Comparison of ENCODE assay signal across 32 cellular contexts in genomic region chr11:134581966-134582787, GRCh38.
A peak's percentile ranks its signal among the peaks of the same experiment; 100 is the strongest.
DNase-seq lines count a peak whose midpoint lies in the region; ATAC-seq and TF ChIP-seq lines count a peak whose summit lies in the region.
"Had no signal": no experiment of that assay in that cellular context is flagged by ENCODE, and none has a peak within 500 bp of the region (broad histone marks: within the 10 kb centered on the region; RNA-seq: fewer than 3 reads in every experiment).

No MANE protein-coding gene starts in this region.

- WGBS in hepatocyte (ENCODE audit: low lambda C conversion rate, missing lambda C conversion rate): 76% methylated on average over 11 of the region's 11 CpGs

- no peak for DNase-seq in activated naive CD4-positive, alpha-beta T cell treated with anti-CD3 and anti-CD28 coated beads for 36 hours
- DNase-seq in MV-4-11 (lab: John Stamatoyannopoulos, UW) (peak; percentile 27), hepatocyte (ENCODE audit: low spot score) (no peak), NCI-H345 (lab: John Stamatoyannopoulos, UW) (no peak)
- peak in 1 of 2 donors; percentile 42 for DNase-seq in stimulated activated effector memory CD8-positive, alpha-beta T cell treated with anti-CD3 and anti-CD28 coated beads, Interleukin-12 subunit alpha, Interleukin-12 subunit beta, amount 100 ng/mL, for 72 hours (ENCODE audit: low spot score in 2 of 2)
- no peak for DNase-seq in activated CD4-positive, CD25-positive, alpha-beta regulatory T cell treated with anti-CD3 and anti-CD28 coated beads, Interleukin-2, amount 50 U/mL, for 72 hours
- DNase-seq: activated CD4-positive, alpha-beta memory T cell treated with anti-CD3 and anti-CD28 coated beads, Interleukin-2, amount 10 ng/mL, durations not matched to agents 7 days and 5 days; activated gamma-delta T cell treated with Interleukin-2 at 50 U/mL for 16 hours; activated T-cell treated with anti-CD3 and anti-CD28 coated beads, Interleukin-2, amount 50 U/mL, for 24 hours; BE2C; colonic mucosa; esophagus squamous epithelium; foreskin melanocyte; Karpas-422; left cardiac atrium; mesenchymal stem cell; NCI-H1092; NCI-H1694 treated with DMSO at 0.1 percent for 48 hours; NCI-H2171; NCI-H524; SIG-M5; thyroid gland had no signal

- TF ChIP-seq CTCF in hepatocyte (IDR thresholded peaks at IDR 0.05; ENCODE audit: poor library complexity): no peak

- peak overlapping the region; percentile 40 for H3K27ac ChIP-seq in hepatocyte
- H3K27ac ChIP-seq: colonic mucosa, esophagus squamous epithelium, heart right ventricle, HL-60, neutrophil, thyroid gland had no signal

- peak; percentile 47 for ATAC-seq in stimulated activated effector memory CD8-positive, alpha-beta T cell treated with anti-CD3 and anti-CD28 coated beads, Interleukin-12 subunit alpha, Interleukin-12 subunit beta, amount 100 ng/mL, for 72 hours
- ATAC-seq in HG03432 (IDR thresholded peaks at IDR 0.05; ENCODE audit: unreplicated experiment): no peak
- ATAC-seq: GM23338, heart right ventricle, left cardiac atrium, Panc1 had no signal

- H3K27me3 ChIP-seq in hepatocyte: no peaks in the 10 kb centered on the region
- H3K27me3 ChIP-seq: colonic mucosa, thyroid gland had no signal

- H4K20me1 ChIP-seq in hepatocyte (ENCODE audit: insufficient read depth, poor library complexity, severe bottlenecking): no peaks in the 10 kb centered on the region

- H3K9me2 ChIP-seq in hepatocyte (replicated peaks; ENCODE audit: insufficient read depth): no peaks in the 10 kb centered on the region

- H3K9me3 ChIP-seq in hepatocyte (ENCODE audit: low read depth): no peaks in the 10 kb centered on the region
- H3K9me3 ChIP-seq: BE2C, colonic mucosa, esophagus squamous epithelium, heart right ventricle, neutrophil, thyroid gland had no signal

- H3K4me1 Mint-ChIP-seq in activated naive CD4-positive, alpha-beta T cell treated with anti-CD3 and anti-CD28 coated beads, Interleukin-2, amount 50 U/mL, for 24 hours: peaks cover 9% of the 10 kb centered on the region
- H3K4me1 Mint-ChIP-seq in activated naive CD4-positive, alpha-beta T cell treated with anti-CD3 and anti-CD28 coated beads for 36 hours (ENCODE audit: low read depth): no peaks in the 10 kb centered on the region
- H3K4me1 Mint-ChIP-seq in stimulated activated effector memory CD8-positive, alpha-beta T cell treated with anti-CD3 and anti-CD28 coated beads, Interleukin-12 subunit alpha, Interleukin-12 subunit beta, amount 100 ng/mL, for 72 hours: peaks cover 20% of the 10 kb centered on the region

- no peaks in the 10 kb centered on the region for H3K36me3 ChIP-seq in hepatocyte (replicated peaks; ENCODE audit: insufficient read depth, low read depth)
- H3K36me3 ChIP-seq: BE2C, colonic mucosa, esophagus squamous epithelium, heart right ventricle, neutrophil, thyroid gland had no signal

- CTCF ChIA-PET in activated naive CD4-positive, alpha-beta T cell treated with anti-CD3 and anti-CD28 coated beads for 36 hours (lab: Charles Lee): no interaction called here

- peaks cover 4% of the 10 kb centered on the region for H3K4me1 ChIP-seq in hepatocyte (ENCODE audit: insufficient read depth)
- H3K4me1 ChIP-seq: BE2C, colonic mucosa had no signal

- peaks cover 10% of the 10 kb centered on the region for H3K27me3 Mint-ChIP-seq in activated naive CD4-positive, alpha-beta T cell treated with anti-CD3 and anti-CD28 coated beads, Interleukin-2, amount 50 U/mL, for 24 hours
- peaks cover 12% of the 10 kb centered on the region for H3K27me3 Mint-ChIP-seq in activated naive CD4-positive, alpha-beta T cell treated with anti-CD3 and anti-CD28 coated beads for 36 hours (ENCODE audit: low read depth)

- H3K27ac Mint-ChIP-seq in activated naive CD4-positive, alpha-beta T cell treated with anti-CD3 and anti-CD28 coated beads, Interleukin-2, amount 50 U/mL, for 24 hours: peak overlapping the region; percentile 72
- H3K27ac Mint-ChIP-seq in activated naive CD4-positive, alpha-beta T cell treated with anti-CD3 and anti-CD28 coated beads for 36 hours: no peak overlapping the region
- H3K27ac Mint-ChIP-seq in stimulated activated effector memory CD8-positive, alpha-beta T cell treated with anti-CD3 and anti-CD28 coated beads, Interleukin-12 subunit alpha, Interleukin-12 subunit beta, amount 100 ng/mL, for 72 hours: no peak overlapping the region
- H3K27ac Mint-ChIP-seq: activated CD4-positive, alpha-beta memory T cell treated with anti-CD3 and anti-CD28 coated beads, Interleukin-2, amount 10 ng/mL, durations not matched to agents 7 days and 5 days; activated T-cell treated with anti-CD3 and anti-CD28 coated beads, Interleukin-2, amount 50 U/mL, for 24 hours; brain; GM23338; progenitor cell of endocrine pancreas; stimulated activated naive CD8-positive, alpha-beta T cell treated with anti-CD3 and anti-CD28 coated beads, Interleukin-15, Interleukin-2, amounts not matched to agents 100 ng/mL and 50 ng/mL, for 24 hours had no signal

- H3K4me3 ChIP-seq in hepatocyte: no peak overlapping the region
- H3K4me3 ChIP-seq: colonic mucosa, esophagus squamous epithelium, GM23338, heart right ventricle, thyroid gland had no signal

- intact Hi-C loops in activated naive CD4-positive, alpha-beta T cell treated with anti-CD3 and anti-CD28 coated beads for 36 hours (cut with micrococcal nuclease): no loop called here

- no peak overlapping the region for H3K4me2 ChIP-seq in hepatocyte
- H3K4me2 ChIP-seq: GM23338 had no signal

- H3K4me3 Mint-ChIP-seq in activated naive CD4-positive, alpha-beta T cell treated with anti-CD3 and anti-CD28 coated beads, Interleukin-2, amount 50 U/mL, for 24 hours: no peak overlapping the region
- no peak overlapping the region for H3K4me3 Mint-ChIP-seq in activated naive CD4-positive, alpha-beta T cell treated with anti-CD3 and anti-CD28 coated beads for 36 hours
- H3K4me3 Mint-ChIP-seq in stimulated activated effector memory CD8-positive, alpha-beta T cell treated with anti-CD3 and anti-CD28 coated beads, Interleukin-12 subunit alpha, Interleukin-12 subunit beta, amount 100 ng/mL, for 72 hours: no peak overlapping the region
- H3K4me3 Mint-ChIP-seq: activated CD4-positive, alpha-beta memory T cell treated with anti-CD3 and anti-CD28 coated beads, Interleukin-2, amount 10 ng/mL, durations not matched to agents 7 days and 5 days; activated T-cell treated with anti-CD3 and anti-CD28 coated beads, Interleukin-2, amount 50 U/mL, for 24 hours; brain; GM23338; stimulated activated naive CD8-positive, alpha-beta T cell treated with anti-CD3 and anti-CD28 coated beads, Interleukin-15, Interleukin-2, amounts not matched to agents 100 ng/mL and 50 ng/mL, for 24 hours had no signal

- no peaks in the 10 kb centered on the region for H3K79me2 ChIP-seq in hepatocyte

- H3K36me3 Mint-ChIP-seq in activated naive CD4-positive, alpha-beta T cell treated with anti-CD3 and anti-CD28 coated beads, Interleukin-2, amount 50 U/mL, for 24 hours: no peaks in the 10 kb centered on the region
- H3K36me3 Mint-ChIP-seq in activated naive CD4-positive, alpha-beta T cell treated with anti-CD3 and anti-CD28 coated beads for 36 hours (ENCODE audit: low read depth): no peaks in the 10 kb centered on the region
- H3K36me3 Mint-ChIP-seq in stimulated activated effector memory CD8-positive, alpha-beta T cell treated with anti-CD3 and anti-CD28 coated beads, Interleukin-12 subunit alpha, Interleukin-12 subunit beta, amount 100 ng/mL, for 72 hours: no peaks in the 10 kb centered on the region
- H3K36me3 Mint-ChIP-seq: brain had no signal

- H2AFZ ChIP-seq in hepatocyte: no peak overlapping the region
- H2AFZ ChIP-seq: GM23338 had no signal

- H3K9me3 Mint-ChIP-seq in activated naive CD4-positive, alpha-beta T cell treated with anti-CD3 and anti-CD28 coated beads, Interleukin-2, amount 50 U/mL, for 24 hours: no peaks in the 10 kb centered on the region
- H3K9me3 Mint-ChIP-seq in activated naive CD4-positive, alpha-beta T cell treated with anti-CD3 and anti-CD28 coated beads for 36 hours: no peaks in the 10 kb centered on the region
- no peaks in the 10 kb centered on the region for H3K9me3 Mint-ChIP-seq in stimulated activated effector memory CD8-positive, alpha-beta T cell treated with anti-CD3 and anti-CD28 coated beads, Interleukin-12 subunit alpha, Interleukin-12 subunit beta, amount 100 ng/mL, for 72 hours
- H3K9me3 Mint-ChIP-seq: activated CD4-positive, alpha-beta memory T cell treated with anti-CD3 and anti-CD28 coated beads, Interleukin-2, amount 10 ng/mL, durations not matched to agents 7 days and 5 days; activated T-cell treated with anti-CD3 and anti-CD28 coated beads, Interleukin-2, amount 50 U/mL, for 24 hours; GM23338; stimulated activated naive CD8-positive, alpha-beta T cell treated with anti-CD3 and anti-CD28 coated beads, Interleukin-15, Interleukin-2, amounts not matched to agents 100 ng/mL and 50 ng/mL, for 24 hours had no signal
